Comparison of ENCODE assay signal across 8 cellular contexts in genomic region chr11:128547946-128548654, GRCh38. TPM values are rescaled to one million over a fixed set of nuclear protein-coding genes. Genes with fewer than 3 reads are reported as not detected.
A peak's percentile ranks its signal among the peaks of the same experiment; 100 is the strongest.
DNase-seq lines count a peak whose midpoint lies in the region; ATAC-seq and TF ChIP-seq lines count a peak whose summit lies in the region.

No MANE protein-coding gene starts in this region.

- no peaks in the 10 kb centered on the region for H3K9me2 ChIP-seq in hepatocyte (replicated peaks; ENCODE audit: insufficient read depth)

- H3K27ac ChIP-seq in HEK293 (ENCODE audit: extremely low read depth, low read depth, low read length) (no peak overlapping the region), hepatocyte (peak overlapping the region; percentile 10), skeletal muscle tissue (ENCODE audit: low read depth, low read length) (peak overlapping the region; percentile 69)

- POLR2A ChIA-PET in HEK293 (lab: Yijun Ruan, JAX): no interaction called here
- POLR2A ChIA-PET in activated CD4-positive, alpha-beta memory T cell treated with anti-CD3 and anti-CD28 coated beads for 36 hours (lab: Charles Lee): interaction anchor here (0.6 to 5.6 kb wide), 5 partner anchors 22 to 80 kb away, joined by 3 to 35 read pairs (median 6); no protein-coding TSS in a partner anchor

- H3K4me1 ChIP-seq in HEK293 (ENCODE audit: control insufficient read depth, insufficient read depth, low read length) (no peaks in the 10 kb centered on the region), hepatocyte (ENCODE audit: insufficient read depth) (peaks cover 18% of the 10 kb centered on the region), skeletal muscle tissue (ENCODE audit: control insufficient read depth in 3 of 3, insufficient read depth in 3 of 3, low read length in 3 of 3) (peaks cover 14 to 23% (median 22%) of the 10 kb centered on the region in 3 donors)

- H3K36me3 ChIP-seq in HEK293 (ENCODE audit: control insufficient read depth in 2 of 2, insufficient read depth in 1 of 2, low read length in 2 of 2): no peaks in the 10 kb centered on the region
- no peaks in the 10 kb centered on the region for H3K36me3 ChIP-seq in hepatocyte (replicated peaks; ENCODE audit: insufficient read depth, low read depth)
- no peaks in the 10 kb centered on the region for H3K36me3 ChIP-seq in skeletal muscle tissue (ENCODE audit: control insufficient read depth in 3 of 3, insufficient read depth in 3 of 3, low read length in 3 of 3)

- intact Hi-C loops in activated CD4-positive, alpha-beta memory T cell treated with anti-CD3 and anti-CD28 coated beads for 36 hours (cut with micrococcal nuclease): no loop called here

- no peak overlapping the region for H3K4me3 ChIP-seq in HEK293 (ENCODE audit: low read depth, low read length)
- peak overlapping the region; percentile 20 for H3K4me3 ChIP-seq in hepatocyte
- H3K4me3 ChIP-seq in skeletal muscle tissue (ENCODE audit: low read length in 3 of 3): peak overlapping the region; percentile 66 to 67 (median 67)

- peak overlapping the region; percentile 70 for H3K4me3 Mint-ChIP-seq in activated CD4-positive, alpha-beta memory T cell treated with anti-CD3 and anti-CD28 coated beads for 36 hours

- H3K79me2 ChIP-seq in hepatocyte: no peaks in the 10 kb centered on the region

- peak overlapping the region; percentile 83 for H3K4me2 ChIP-seq in hepatocyte

- H4K20me1 ChIP-seq in hepatocyte (ENCODE audit: insufficient read depth, poor library complexity, severe bottlenecking): no peaks in the 10 kb centered on the region

- no peak for ATAC-seq in HG02571 (IDR thresholded peaks at IDR 0.05; ENCODE audit: unreplicated experiment)

- 59% methylated on average over 11 of the region's 11 CpGs for WGBS in hepatocyte (ENCODE audit: low lambda C conversion rate, missing lambda C conversion rate)

- no peaks in the 10 kb centered on the region for H3K36me3 Mint-ChIP-seq in activated CD4-positive, alpha-beta memory T cell treated with anti-CD3 and anti-CD28 coated beads for 36 hours

- CTCF ChIA-PET in HEK293 (lab: Yijun Ruan, JAX): interaction anchor here (0.6 kb wide), 1 partner anchor 262 kb away, joined by 3 read pairs; no protein-coding TSS in a partner anchor
- CTCF ChIA-PET in activated CD4-positive, alpha-beta memory T cell treated with anti-CD3 and anti-CD28 coated beads for 36 hours (lab: Charles Lee): interaction anchor here (0.7 to 1.6 kb wide), 5 partner anchors 28 to 365 kb away, joined by 3 to 5 read pairs (median 3); no protein-coding TSS in a partner anchor

- H3K27me3 ChIP-seq in hepatocyte: no peaks in the 10 kb centered on the region
- H3K27me3 ChIP-seq in skeletal muscle tissue (ENCODE audit: control insufficient read depth in 3 of 3, insufficient read depth in 3 of 3, low read length in 3 of 3): no peaks in the 10 kb centered on the region

- TF ChIP-seq CTCF in HEK293 (tag by site-specific recombination; IDR thresholded peaks at IDR 0.05): no peak
- TF ChIP-seq CTCF in hepatocyte (IDR thresholded peaks at IDR 0.05; ENCODE audit: poor library complexity): no peak

- no peaks in the 10 kb centered on the region for H3K9me3 ChIP-seq in HEK293 (ENCODE audit: control insufficient read depth, insufficient read depth, low read depth, low read length)
- H3K9me3 ChIP-seq in hepatocyte (ENCODE audit: low read depth): no peaks in the 10 kb centered on the region
- H3K9me3 ChIP-seq in skeletal muscle tissue (ENCODE audit: control insufficient read depth in 3 of 3, low read length in 3 of 3): no peaks in the 10 kb centered on the region

- peaks cover 85% of the 10 kb centered on the region for H3K4me1 Mint-ChIP-seq in activated CD4-positive, alpha-beta memory T cell treated with anti-CD3 and anti-CD28 coated beads for 36 hours (ENCODE audit: low read depth)

- H3K9ac ChIP-seq in skeletal muscle tissue (ENCODE audit: low read depth in 1 of 3, low read length in 3 of 3): peak overlapping the region; percentile 62 to 76 (median 72)

- H3K9me3 Mint-ChIP-seq in activated CD4-positive, alpha-beta memory T cell treated with anti-CD3 and anti-CD28 coated beads for 36 hours: no peaks in the 10 kb centered on the region

- H3K27ac Mint-ChIP-seq in activated CD4-positive, alpha-beta memory T cell treated with anti-CD3 and anti-CD28 coated beads for 36 hours: peak overlapping the region; percentile 80

- no peak for DNase-seq in activated CD4-positive, alpha-beta memory T cell treated with anti-CD3 and anti-CD28 coated beads for 36 hours
- DNase-seq in hepatocyte (ENCODE audit: low spot score) (no peak), AG08396 (ENCODE audit: low spot score) (no peak), kidney glomerular epithelial cell (lab: John Stamatoyannopoulos, UW) (no peak), A172 (ENCODE audit: low spot score) (no peak)

- H3K27me3 Mint-ChIP-seq in activated CD4-positive, alpha-beta memory T cell treated with anti-CD3 and anti-CD28 coated beads for 36 hours: no peaks in the 10 kb centered on the region

- H2AFZ ChIP-seq in hepatocyte: peak overlapping the region; percentile 64

TF ChIP-seq in HEK293, 187 proteins besides CTCF, POLR2A, EP300 and RAD21:
- no peak for TF ChIP-seq ZNF629 (tag by site-specific recombination; IDR thresholded peaks at IDR 0.05)
- TF ChIP-seq PRDM1 (tag by site-specific recombination; IDR thresholded peaks at IDR 0.05): peak; percentile 75

RNA-seq across cellular contexts. Expression of gene ETS1, which starts 39.3 kb away (rescaled TPM):
- 100 to 1,000 TPM; 436 to 444 TPM for total RNA-seq in activated CD4-positive, alpha-beta memory T cell treated with anti-CD3 and anti-CD28 coated beads for 36 hours
- total RNA-seq in hepatocyte: 19.7 and 21.8 TPM in 2 replicates
- 6.6 and 6.7 TPM in 2 replicates for polyA plus RNA-seq in hepatocyte
- 37.1 TPM for total RNA-seq in skeletal muscle tissue
- total RNA-seq in A172 (2014; rRNA removed; shearing (Covaris generic)): 39.4 and 45.4 TPM in 2 replicates
